ENCODE assay signal across 26 cellular contexts in the genomic region with DNA sequence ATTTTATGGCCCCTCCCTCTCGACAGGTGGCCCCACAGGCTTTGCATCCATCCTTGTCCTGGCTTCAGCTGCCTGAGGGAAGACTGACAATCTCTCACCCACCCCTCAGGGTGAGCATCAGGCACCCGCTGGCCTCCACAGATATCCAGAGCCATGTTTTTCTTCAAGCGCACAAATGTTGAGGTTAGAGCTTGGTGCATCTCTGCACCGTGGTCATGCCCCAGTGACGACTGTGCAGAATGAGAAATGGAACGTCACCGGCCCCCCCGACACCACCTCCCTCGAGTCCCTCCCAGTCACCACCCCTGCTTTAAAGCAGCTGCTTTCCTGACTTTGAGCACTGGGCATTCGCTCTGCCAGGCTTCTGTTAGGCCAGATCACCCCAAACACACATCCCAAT. TPM values are rescaled to one million over a fixed set of nuclear protein-coding genes. Genes with fewer than 3 reads are reported as not detected.
DNase-seq lines count a peak whose midpoint lies in the region; ATAC-seq and TF ChIP-seq lines count a peak whose summit lies in the region.
"Had no signal": no experiment of that assay in that cellular context is flagged by ENCODE, and none has a peak within 500 bp of the region (broad histone marks: within the 10 kb centered on the region; RNA-seq: fewer than 3 reads in every experiment).

No MANE protein-coding gene starts in this region.

- H3K27me3 ChIP-seq in SJSA1 (replicated peaks) (no peaks in the 10 kb centered on the region), sigmoid colon (no peaks in the 10 kb centered on the region)

- no peak for TF ChIP-seq POLR2A in sigmoid colon (IDR thresholded peaks at IDR 0.05)

- intact Hi-C loops in sigmoid colon (cut with DNase I) = no loop called here

- TF ChIP-seq EP300 in sigmoid colon (IDR thresholded peaks at IDR 0.05) = no peak

- DNase-seq in NCI-H510A treated with DMSO at 0.1 percent for 48 hours (lab: John Stamatoyannopoulos, UW) (peak; percentile 25), NCI-H510A (lab: John Stamatoyannopoulos, UW) (no peak), SJSA1 (ENCODE audit: low read depth in 1 of 2, low spot score in 2 of 2) (no peak), myocyte (ENCODE audit: low read depth) (peak; percentile 37), sigmoid colon (peak; percentile 64), superior temporal gyrus (ENCODE audit: extremely low spot score) (no peak)
- DNase-seq: 8988T; ACHN; C1 segment of cervical spinal cord; Caco-2; CD4-positive, alpha-beta memory T cell; H9; HFFc6; NCI-H1048; NCI-H1417 treated with DMSO at 0.1 percent for 48 hours; NCI-H187 treated with DMSO at 0.1 percent for 48 hours; NCI-H2171 treated with DMSO at 0.1 percent for 48 hours; NCI-H345; NCI-H524 treated with DMSO at 0.1 percent for 48 hours; NCI-H82; NK-92 treated with Interleukin-12 subunit alpha and Interleukin-12 subunit beta, amount 100 ng/mL, for 24 hours; PC-3 had no signal

- peak overlapping the region; percentile 48 for H3K27ac ChIP-seq in SJSA1
- no peak overlapping the region for H3K27ac ChIP-seq in sigmoid colon

- no peak for ATAC-seq in HG03097 (IDR thresholded peaks at IDR 0.05; ENCODE audit: low FRiP score, unreplicated experiment)
- ATAC-seq in GM18498 (IDR thresholded peaks at IDR 0.05; ENCODE audit: unreplicated experiment) = no peak
- ATAC-seq: GM23338, PC-3, SK-N-SH treated with all-trans-retinoic acid at 6 μM for 48 hours had no signal

- H3K4me3 ChIP-seq in SJSA1 (no peak overlapping the region), sigmoid colon (no peak overlapping the region)
- H3K4me3 ChIP-seq: GM23338 had no signal

- H3K36me3 ChIP-seq in SJSA1 (no peaks in the 10 kb centered on the region), sigmoid colon (no peaks in the 10 kb centered on the region)

- 76 to 79% methylated on average over 10 of the region's 10 CpGs for WGBS in sigmoid colon, 2 donors

- no peak for TF ChIP-seq CTCF in sigmoid colon (IDR thresholded peaks at IDR 0.05)

- H3K9me3 ChIP-seq in SJSA1 (replicated peaks) = peaks cover under 1% of the 10 kb centered on the region; the same call in 1 of the 2 replicates
- H3K9me3 ChIP-seq in sigmoid colon = no peaks in the 10 kb centered on the region

- peaks cover 61% of the 10 kb centered on the region for H3K4me1 ChIP-seq in SJSA1 (replicated peaks)
- no peaks in the 10 kb centered on the region for H3K4me1 ChIP-seq in sigmoid colon
- H3K4me1 ChIP-seq: Caco-2 had no signal

RNA-seq across cellular contexts. Expression of a gene that starts 19.8 kb away (rescaled TPM):
- total RNA-seq in SJSA1 (2014; rRNA removed; shearing (Covaris generic)) = 122 and 166 TPM in 2 replicates
- total RNA-seq in myocyte = 197 and 208 TPM in 2 replicates
- 598 TPM for polyA plus RNA-seq in myocyte (2012)
- 100 to 1,000 TPM; 142 to 227 (median 151) TPM for total RNA-seq in sigmoid colon
- polyA plus RNA-seq in sigmoid colon = 10 to 100 TPM; 16.4 to 58.8 (median 47.4) TPM

RNA-seq across cellular contexts. Expression of a gene that starts 34.8 kb away (rescaled TPM):
- 485 TPM in 2 replicates for total RNA-seq in SJSA1 (2014; rRNA removed; shearing (Covaris generic))
- total RNA-seq in myocyte (437 and 456 TPM in 2 replicates), sigmoid colon (100 to 1,000 TPM; 134 to 277 (median 186) TPM)
- polyA plus RNA-seq in myocyte (2012) = 442 TPM
- polyA plus RNA-seq in sigmoid colon = 100 to 1,000 TPM in 2 of 3 donors, 10 to 100 TPM in 1; 92.5 to 415 (median 138) TPM

RNA-seq across cellular contexts. Expression of a gene that starts 42.0 kb away (rescaled TPM):
- total RNA-seq in SJSA1 (2014; rRNA removed; shearing (Covaris generic)) = 0.22 and 0.34 TPM in 2 replicates
- total RNA-seq in myocyte (0.10 and 1.7 TPM in 2 replicates), sigmoid colon (10 to 100 TPM in 1 of 4 donors, 1 to 10 TPM in 3; 1.3 to 13.8 (median 2.3) TPM)
- polyA plus RNA-seq in myocyte (2012) = 1.3 TPM
- polyA plus RNA-seq in sigmoid colon = under 1 TPM in 1 of 3 donors, not detected in 2; 0.89 TPM
- polyA plus RNA-seq: CD4-positive, alpha-beta memory T cell; GM23338 had no signal

Comparison
In these comparisons a context has a peak if more than half of its experiments do, and no peak if none do; other contexts are left out.
1. DNase-seq: peak in NCI-H510A treated with DMSO at 0.1 percent for 48 hours (single experiment), myocyte (single experiment) and sigmoid colon (single experiment); none in NCI-H510A (single experiment), SJSA1 (0 of 2) and superior temporal gyrus (single experiment).